In the genomic region with DNA sequence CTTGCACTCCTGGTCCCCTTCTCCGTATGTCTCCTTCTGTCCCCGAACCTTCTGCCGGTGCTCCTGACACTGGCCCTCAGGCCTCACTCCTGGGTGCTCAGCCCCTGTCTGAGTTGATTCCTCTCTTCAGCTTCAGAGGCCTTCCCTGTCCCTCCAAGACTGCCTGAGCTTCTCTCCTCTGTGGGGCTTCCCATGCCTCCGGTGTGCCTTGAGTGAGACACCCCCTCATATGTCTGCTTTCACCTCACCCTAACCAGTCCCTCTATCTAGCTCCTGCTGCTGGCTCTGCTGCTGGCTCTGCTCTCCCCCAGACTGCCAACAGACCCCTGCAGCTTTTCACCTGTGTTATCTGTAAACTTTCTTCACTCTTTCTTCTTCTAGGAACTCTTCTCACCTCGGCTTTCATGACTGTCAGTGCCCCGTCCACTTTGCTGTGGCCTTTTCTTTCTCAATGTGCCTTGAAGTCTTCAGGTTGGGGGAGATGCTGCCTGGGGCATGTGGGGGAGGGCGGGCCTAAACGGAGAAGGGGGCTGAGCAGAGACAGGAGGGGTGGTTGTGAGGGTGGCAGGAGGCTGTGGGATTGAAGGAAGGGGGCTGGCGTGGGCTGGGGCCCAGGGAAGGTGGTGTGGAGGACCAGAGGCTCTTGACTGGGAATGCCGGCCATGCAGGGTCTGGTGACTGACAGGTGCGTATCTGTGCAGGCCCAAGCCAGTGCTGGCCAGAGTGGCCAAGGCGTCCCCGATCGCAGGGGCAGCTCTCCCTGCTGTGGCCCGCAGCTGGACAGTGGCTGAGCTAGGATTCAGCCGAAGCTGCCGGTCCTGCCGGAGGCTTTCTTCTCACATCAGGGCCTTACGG, we compare ENCODE assay signal across 16 cellular contexts.
DNase-seq lines count a peak whose midpoint lies in the region; ATAC-seq and TF ChIP-seq lines count a peak whose summit lies in the region.
"Had no signal": no experiment of that assay in that cellular context is flagged by ENCODE, and none has a peak within 500 bp of the region (broad histone marks: within the 10 kb centered on the region; RNA-seq: fewer than 3 reads in every experiment).

No MANE protein-coding gene starts in this region.

- H3K4me1 Mint-ChIP-seq in endodermal cell (peaks cover 8% of the 10 kb centered on the region), natural killer cell (peaks cover 0 to 13% of the 10 kb centered on the region in 2 donors)
- H3K4me1 Mint-ChIP-seq in stimulated activated memory B cell treated with anti-CD40 and anti-IgM and Interleukin-4, amounts not matched to agents 10 μg/mL and 1 μg/mL and 100 μg/mL, for 72 hours, result peaks cover 3% of the 10 kb centered on the region

- H3K4me1 ChIP-seq in Panc1 (ENCODE audit: control insufficient read depth, insufficient read depth, low read length), result no peaks in the 10 kb centered on the region
- no peaks in the 10 kb centered on the region for H3K4me1 ChIP-seq in endodermal cell (ENCODE audit: control insufficient read depth, insufficient read depth, low read length)
- H3K4me1 ChIP-seq: tibial artery had no signal

- no peak overlapping the region for H3K4me3 ChIP-seq in Panc1 (ENCODE audit: low read depth in 2 of 2, low read length in 2 of 2)
- no peak overlapping the region for H3K4me3 ChIP-seq in endodermal cell (ENCODE audit: low read length)
- H3K4me3 ChIP-seq: tibial artery had no signal

- peak; percentile 42; the same call in 1 of the 2 replicates for ATAC-seq in Panc1
- ATAC-seq in natural killer cell, result no peak
- ATAC-seq in stimulated activated memory B cell treated with anti-CD40 and anti-IgM and Interleukin-4, amounts not matched to agents 10 μg/mL and 1 μg/mL and 100 μg/mL, for 72 hours, result peak; percentile 8
- ATAC-seq: stimulated activated naive B cell treated with anti-CD40 and anti-IgM and Interleukin-4, amounts not matched to agents 10 μg/mL and 1 μg/mL and 100 μg/mL, for 72 hours had no signal

- CTCF ChIA-PET in Panc1 (lab: Charles Lee), result no interaction called here

- 86 to 92% methylated on average over 11 to 19 of the region's 19 CpGs for WGBS in endodermal cell (ENCODE audit: insufficient coverage in 1 of 2, insufficient read length in 1 of 2), 2 experiments

- no TSS peak for BruUV-seq in Panc1 (replicated peaks; lab: Mats Ljungman, UMichigan)

- TF ChIP-seq CTCF in Panc1 (IDR thresholded peaks at IDR 0.05) (no peak), endodermal cell (conservative IDR thresholded peaks at IDR 0.05) (no peak), natural killer cell (IDR thresholded peaks at IDR 0.05) (no peak)

- H3K9ac ChIP-seq in endodermal cell (ENCODE audit: extremely low read depth, low read length, poor library complexity, severe bottlenecking), result no peak overlapping the region

- H3K4me3 Mint-ChIP-seq in endodermal cell, result no peak overlapping the region
- H3K4me3 Mint-ChIP-seq in natural killer cell, result no peak overlapping the region
- H3K4me3 Mint-ChIP-seq in stimulated activated memory B cell treated with anti-CD40 and anti-IgM and Interleukin-4, amounts not matched to agents 10 μg/mL and 1 μg/mL and 100 μg/mL, for 72 hours, result no peak overlapping the region
- H3K4me3 Mint-ChIP-seq: neural crest cell; stimulated activated naive B cell treated with anti-CD40 and anti-IgM and Interleukin-4, amounts not matched to agents 10 μg/mL and 1 μg/mL and 100 μg/mL, for 72 hours had no signal

- in situ Hi-C loops in Panc1 (cut with HindIII; ENCODE audit: low pct_unique_long_range_greater_than_20kb, low sequenced_read_pairs), result no loop called here

- intact Hi-C loops in Panc1 (cut with micrococcal nuclease; ENCODE audit: unreplicated experiment), result no loop called here
- intact Hi-C loops in natural killer cell (cut with micrococcal nuclease), result no loop called here

- no peak for DNase-seq in Panc1 (ENCODE audit: low read depth, low spot score)
- peak; percentile 45 for DNase-seq in endodermal cell
- peak; percentile 10 for DNase-seq in natural killer cell
- no peak for DNase-seq in NCI-H1694 treated with DMSO at 0.1 percent for 48 hours (lab: John Stamatoyannopoulos, UW)
- no peak for DNase-seq in NCI-H524 treated with DMSO at 0.1 percent for 48 hours (lab: John Stamatoyannopoulos, UW)
- no peak for DNase-seq in stimulated activated CD4-positive, alpha-beta T cell treated with anti-CD3 and anti-CD28 coated beads, Interleukin-12 subunit alpha, Interleukin-12 subunit beta, amount 100 ng/mL, for 4 hours
- DNase-seq: activated CD4-positive, alpha-beta T cell treated with anti-CD3 and anti-CD28 coated beads for 4 hours; activated naive CD4-positive, alpha-beta T cell treated with anti-CD3 and anti-CD28 coated beads, Interleukin-2, amount 50 U/mL, for 16 hours; mammary epithelial cell; NCI-H1436 treated with DMSO at 0.1 percent for 48 hours; NCI-H2171 treated with DMSO at 0.1 percent for 48 hours; NCI-H748 treated with DMSO at 0.1 percent for 48 hours; stimulated activated naive B cell treated with anti-CD40 and anti-IgM and Interleukin-4, amounts not matched to agents 10 μg/mL and 1 μg/mL and 100 μg/mL, for 72 hours had no signal

- no peaks in the 10 kb centered on the region for H3K36me3 ChIP-seq in Panc1 (ENCODE audit: control insufficient read depth, insufficient read depth, low read length)
- no peaks in the 10 kb centered on the region for H3K36me3 ChIP-seq in endodermal cell (ENCODE audit: control insufficient read depth, insufficient read depth, low read length)
- H3K36me3 ChIP-seq: tibial artery had no signal

- H3K9me3 ChIP-seq in Panc1 (ENCODE audit: control insufficient read depth, insufficient read depth, low read depth, low read length), result no peaks in the 10 kb centered on the region
- H3K9me3 ChIP-seq in endodermal cell (ENCODE audit: control insufficient read depth, low read length), result no peaks in the 10 kb centered on the region
- H3K9me3 ChIP-seq: tibial artery had no signal

- H3K27ac ChIP-seq in Panc1 (ENCODE audit: low read length) (no peak overlapping the region), endodermal cell (ENCODE audit: low read depth, low read length) (no peak overlapping the region)
- H3K27ac ChIP-seq: tibial artery had no signal

- H3K27me3 Mint-ChIP-seq in endodermal cell (ENCODE audit: insufficient read depth) (peaks cover 15% of the 10 kb centered on the region), natural killer cell (ENCODE audit: low read depth in 2 of 2) (peaks cover 20 to 30% of the 10 kb centered on the region in 2 donors)
- peaks cover 43% of the 10 kb centered on the region for H3K27me3 Mint-ChIP-seq in stimulated activated memory B cell treated with anti-CD40 and anti-IgM and Interleukin-4, amounts not matched to agents 10 μg/mL and 1 μg/mL and 100 μg/mL, for 72 hours

- peaks cover 5% of the 10 kb centered on the region for H3K9me3 Mint-ChIP-seq in endodermal cell
- no peaks in the 10 kb centered on the region for H3K9me3 Mint-ChIP-seq in natural killer cell
- no peaks in the 10 kb centered on the region for H3K9me3 Mint-ChIP-seq in stimulated activated memory B cell treated with anti-CD40 and anti-IgM and Interleukin-4, amounts not matched to agents 10 μg/mL and 1 μg/mL and 100 μg/mL, for 72 hours
- H3K9me3 Mint-ChIP-seq: stimulated activated naive B cell treated with anti-CD40 and anti-IgM and Interleukin-4, amounts not matched to agents 10 μg/mL and 1 μg/mL and 100 μg/mL, for 72 hours had no signal

- H3K27ac Mint-ChIP-seq in endodermal cell, result no peak overlapping the region
- H3K27ac Mint-ChIP-seq in natural killer cell, result peak overlapping the region in 1 of 2 donors; percentile 30
- H3K27ac Mint-ChIP-seq in stimulated activated memory B cell treated with anti-CD40 and anti-IgM and Interleukin-4, amounts not matched to agents 10 μg/mL and 1 μg/mL and 100 μg/mL, for 72 hours, result no peak overlapping the region
- H3K27ac Mint-ChIP-seq: stimulated activated naive B cell treated with anti-CD40 and anti-IgM and Interleukin-4, amounts not matched to agents 10 μg/mL and 1 μg/mL and 100 μg/mL, for 72 hours had no signal

- no peaks in the 10 kb centered on the region for H3K36me3 Mint-ChIP-seq in endodermal cell (ENCODE audit: low read depth)
- H3K36me3 Mint-ChIP-seq in natural killer cell, result no peaks in the 10 kb centered on the region
- H3K36me3 Mint-ChIP-seq in stimulated activated memory B cell treated with anti-CD40 and anti-IgM and Interleukin-4, amounts not matched to agents 10 μg/mL and 1 μg/mL and 100 μg/mL, for 72 hours, result no peaks in the 10 kb centered on the region
- H3K36me3 Mint-ChIP-seq: stimulated activated naive B cell treated with anti-CD40 and anti-IgM and Interleukin-4, amounts not matched to agents 10 μg/mL and 1 μg/mL and 100 μg/mL, for 72 hours had no signal

- H3K27me3 ChIP-seq in Panc1 (ENCODE audit: control insufficient read depth, insufficient read depth, low read length), result peaks cover 23% of the 10 kb centered on the region
- no peaks in the 10 kb centered on the region for H3K27me3 ChIP-seq in endodermal cell (ENCODE audit: control insufficient read depth, insufficient read depth, low read length, poor library complexity, severe bottlenecking)
- H3K27me3 ChIP-seq: tibial artery had no signal

- POLR2A ChIA-PET in Panc1 (lab: Charles Lee), result no interaction called here

Comparison
In these comparisons a context has a peak if more than half of its experiments do, and no peak if none do; other contexts are left out.
1. ATAC-seq: peak in Panc1 (single experiment) and stimulated activated memory B cell treated with anti-CD40 and anti-IgM and Interleukin-4, amounts not matched to agents 10 μg/mL and 1 μg/mL and 100 μg/mL, for 72 hours (single experiment); none in natural killer cell (0 of 3).
2. DNase-seq: peak in endodermal cell (single experiment) and natural killer cell (single experiment); none in Panc1 (single experiment), NCI-H1694 treated with DMSO at 0.1 percent for 48 hours (single experiment), NCI-H524 treated with DMSO at 0.1 percent for 48 hours (single experiment) and stimulated activated CD4-positive, alpha-beta T cell treated with anti-CD3 and anti-CD28 coated beads, Interleukin-12 subunit alpha, Interleukin-12 subunit beta, amount 100 ng/mL, for 4 hours (single experiment).